ENCODE assay signal across 8 cellular contexts in genomic region chr6:99484527-99485394, GRCh38. TPM values are rescaled to one million over a fixed set of nuclear protein-coding genes. Genes with fewer than 3 reads are reported as not detected.
DNase-seq lines count a peak whose midpoint lies in the region; ATAC-seq and TF ChIP-seq lines count a peak whose summit lies in the region.
"Not testable (repeated sequence)": the region's sequence is repeated elsewhere in the genome, so short reads cannot be mapped to it uniquely, and the experiment has no call there.

No MANE protein-coding gene starts in this region.

- H3K9me3 Mint-ChIP-seq in IgD-negative memory B cell, result not testable (repeated sequence)

- H2AFZ ChIP-seq in SU-DHL-6 (ENCODE audit: low read depth, low read length, severe bottlenecking), result peak overlapping the region; percentile 72

- not testable (repeated sequence) for H3K36me3 ChIP-seq in SU-DHL-6 (ENCODE audit: low read length)

- H3K79me2 ChIP-seq in SU-DHL-6 (ENCODE audit: insufficient read depth, low read length), result not testable (repeated sequence)

- H3K4me3 Mint-ChIP-seq in IgD-negative memory B cell, result peak overlapping the region; percentile 48 to 89 (median 64)

- peak overlapping the region; percentile 23 for H3K4me3 ChIP-seq in GM12865 (ENCODE audit: low read depth, low read length)
- H3K4me3 ChIP-seq in SU-DHL-6 (ENCODE audit: insufficient read depth, low read length, poor library complexity, severe bottlenecking), result peak overlapping the region; percentile 49

- peaks cover 17 to 24% (median 22%) of the 10 kb centered on the region in 3 donors for H3K4me1 Mint-ChIP-seq in IgD-negative memory B cell

- H3K9ac ChIP-seq in SU-DHL-6 (ENCODE audit: low read length), result peak overlapping the region; percentile 36

- H3F3A ChIP-seq in SU-DHL-6 (ENCODE audit: insufficient read depth), result peaks cover 32% of the 10 kb centered on the region; the same call in 1 of the 2 replicates

- ATAC-seq in GM18868 (IDR thresholded peaks at IDR 0.05; ENCODE audit: unreplicated experiment) (peak; percentile 84), GM19455 (IDR thresholded peaks at IDR 0.05; ENCODE audit: unreplicated experiment) (peak; percentile 83), GM21723 (IDR thresholded peaks at IDR 0.05; ENCODE audit: unreplicated experiment) (peak; percentile 84), HG02938 (IDR thresholded peaks at IDR 0.05; ENCODE audit: unreplicated experiment) (peak; percentile 78), HG03175 (IDR thresholded peaks at IDR 0.05; ENCODE audit: unreplicated experiment) (peak; percentile 88)

- H3K27me3 Mint-ChIP-seq in IgD-negative memory B cell, result not testable (repeated sequence)

- H3K27ac Mint-ChIP-seq in IgD-negative memory B cell, result peak overlapping the region; percentile 45 to 90 (median 67)

- not testable (repeated sequence) for TF ChIP-seq CTCF in GM12865 (IDR thresholded peaks at IDR 0.05; ENCODE audit: insufficient read depth, low read depth, low read length, missing control alignments); SU-DHL-6 (IDR thresholded peaks at IDR 0.05; ENCODE audit: insufficient read depth, low read length, poor library complexity, severe bottlenecking)

- H3K27me3 ChIP-seq in SU-DHL-6 (ENCODE audit: low read length), result not testable (repeated sequence)

- H3K9me3 ChIP-seq in SU-DHL-6 (ENCODE audit: insufficient read depth, low read length), result not testable (repeated sequence)

- H3K9me2 ChIP-seq in SU-DHL-6 (replicated peaks; ENCODE audit: insufficient read depth, low read length), result not testable (repeated sequence)

- not testable (repeated sequence) for H3K36me3 Mint-ChIP-seq in IgD-negative memory B cell

- not testable (repeated sequence) for H4K20me1 ChIP-seq in SU-DHL-6 (ENCODE audit: low read depth, low read length)

- H3K27ac ChIP-seq in SU-DHL-6 (ENCODE audit: low read depth, low read length), result peak overlapping the region; percentile 91

- peak overlapping the region; percentile 98 for H3K4me2 ChIP-seq in SU-DHL-6 (ENCODE audit: low read depth, low read length, poor library complexity, severe bottlenecking)

- peak; percentile 77 for DNase-seq in GM12865 (ENCODE audit: low read depth)

RNA-seq across cellular contexts. Expression of gene USP45, which starts 30.5 kb away (rescaled TPM):
- 6.0 TPM for polyA plus RNA-seq in IgD-negative memory B cell

RNA-seq across cellular contexts. Expression of gene PNISR, which starts 59.7 kb away (rescaled TPM):
- 87.9 TPM for polyA plus RNA-seq in IgD-negative memory B cell

Comparison
In these comparisons a context has a peak if more than half of its experiments do, and no peak if none do; other contexts are left out.
1. Peak in every context shown above with its lines: DNase-seq, ATAC-seq, H3K4me3 ChIP-seq and H3K27ac ChIP-seq.